In the genomic region with DNA sequence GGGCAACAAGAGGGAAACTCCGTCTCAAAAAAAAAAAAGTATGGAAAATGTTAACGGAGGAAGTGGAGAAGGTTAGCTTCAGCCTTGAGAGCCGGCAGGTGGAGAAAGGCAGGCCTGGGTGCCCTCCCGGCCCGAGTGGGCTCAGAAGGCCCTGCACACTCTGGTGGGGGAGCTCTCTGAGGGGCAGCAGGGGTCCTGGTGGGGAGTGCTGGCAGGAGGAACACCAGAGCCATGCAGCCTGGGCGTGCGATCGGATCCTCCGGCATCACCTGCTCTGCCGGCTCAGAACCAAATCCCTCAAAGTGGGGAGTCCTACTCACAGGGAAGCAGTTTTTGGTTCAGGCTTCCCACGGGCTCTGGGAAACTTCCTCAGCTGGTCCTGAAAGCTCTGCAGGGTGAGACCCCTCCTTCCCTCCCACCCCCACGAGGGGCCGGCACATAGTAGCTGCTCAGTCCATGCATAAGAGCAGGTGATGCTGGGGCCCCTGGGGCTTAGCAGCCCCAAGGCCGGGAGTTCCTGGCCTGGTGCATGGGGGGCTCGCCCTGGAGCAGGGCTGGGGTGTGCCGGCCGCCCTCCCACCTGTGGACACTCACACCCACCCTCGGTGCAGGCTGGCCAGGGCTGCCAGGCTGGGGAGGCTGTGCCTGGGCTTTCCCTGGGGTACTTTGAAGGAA, we compare ENCODE assay signal across 1 cellular context.
TF ChIP-seq lines count a peak whose summit lies in the region.

No MANE protein-coding gene starts in this region.

TF ChIP-seq in HepG2, 621 proteins besides CTCF, POLR2A, EP300 and RAD21 (continues in another document):
- no peak for TF ChIP-seq HOXA9 (CRISPR knock-in tag; IDR thresholded peaks at IDR 0.05; ENCODE audit: borderline replicate concordance)
- TF ChIP-seq, protein P1, sequence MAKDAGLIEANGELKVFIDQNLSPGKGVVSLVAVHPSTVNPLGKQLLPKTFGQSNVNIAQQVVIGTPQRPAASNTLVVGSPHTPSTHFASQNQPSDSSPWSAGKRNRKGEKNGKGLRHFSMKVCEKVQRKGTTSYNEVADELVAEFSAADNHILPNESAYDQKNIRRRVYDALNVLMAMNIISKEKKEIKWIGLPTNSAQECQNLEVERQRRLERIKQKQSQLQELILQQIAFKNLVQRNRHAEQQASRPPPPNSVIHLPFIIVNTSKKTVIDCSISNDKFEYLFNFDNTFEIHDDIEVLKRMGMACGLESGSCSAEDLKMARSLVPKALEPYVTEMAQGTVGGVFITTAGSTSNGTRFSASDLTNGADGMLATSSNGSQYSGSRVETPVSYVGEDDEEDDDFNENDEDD (CRISPR knock-in tag; IDR thresholded peaks at IDR 0.05; ENCODE audit: borderline replicate concordance): no peak
- peak; percentile 50 for TF ChIP-seq AGO2 (optimal IDR thresholded peaks at IDR 0.05; ENCODE audit: low read depth, low read length)
- TF ChIP-seq NFIC (IDR thresholded peaks at IDR 0.05; ENCODE audit: low read length): no peak
- TF ChIP-seq ZNF879 (CRISPR knock-in tag; IDR thresholded peaks at IDR 0.05): no peak
- no peak for TF ChIP-seq ZSCAN31 (CRISPR knock-in tag; IDR thresholded peaks at IDR 0.05; ENCODE audit: low read depth)
- TF ChIP-seq, protein P2, sequence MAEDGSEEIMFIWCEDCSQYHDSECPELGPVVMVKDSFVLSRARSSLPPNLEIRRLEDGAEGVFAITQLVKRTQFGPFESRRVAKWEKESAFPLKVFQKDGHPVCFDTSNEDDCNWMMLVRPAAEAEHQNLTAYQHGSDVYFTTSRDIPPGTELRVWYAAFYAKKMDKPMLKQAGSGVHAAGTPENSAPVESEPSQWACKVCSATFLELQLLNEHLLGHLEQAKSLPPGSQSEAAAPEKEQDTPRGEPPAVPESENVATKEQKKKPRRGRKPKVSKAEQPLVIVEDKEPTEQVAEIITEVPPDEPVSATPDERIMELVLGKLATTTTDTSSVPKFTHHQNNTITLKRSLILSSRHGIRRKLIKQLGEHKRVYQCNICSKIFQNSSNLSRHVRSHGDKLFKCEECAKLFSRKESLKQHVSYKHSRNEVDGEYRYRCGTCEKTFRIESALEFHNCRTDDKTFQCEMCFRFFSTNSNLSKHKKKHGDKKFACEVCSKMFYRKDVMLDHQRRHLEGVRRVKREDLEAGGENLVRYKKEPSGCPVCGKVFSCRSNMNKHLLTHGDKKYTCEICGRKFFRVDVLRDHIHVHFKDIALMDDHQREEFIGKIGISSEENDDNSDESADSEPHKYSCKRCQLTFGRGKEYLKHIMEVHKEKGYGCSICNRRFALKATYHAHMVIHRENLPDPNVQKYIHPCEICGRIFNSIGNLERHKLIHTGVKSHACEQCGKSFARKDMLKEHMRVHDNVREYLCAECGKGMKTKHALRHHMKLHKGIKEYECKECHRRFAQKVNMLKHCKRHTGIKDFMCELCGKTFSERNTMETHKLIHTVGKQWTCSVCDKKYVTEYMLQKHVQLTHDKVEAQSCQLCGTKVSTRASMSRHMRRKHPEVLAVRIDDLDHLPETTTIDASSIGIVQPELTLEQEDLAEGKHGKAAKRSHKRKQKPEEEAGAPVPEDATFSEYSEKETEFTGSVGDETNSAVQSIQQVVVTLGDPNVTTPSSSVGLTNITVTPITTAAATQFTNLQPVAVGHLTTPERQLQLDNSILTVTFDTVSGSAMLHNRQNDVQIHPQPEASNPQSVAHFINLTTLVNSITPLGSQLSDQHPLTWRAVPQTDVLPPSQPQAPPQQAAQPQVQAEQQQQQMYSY (CRISPR knock-in tag; IDR thresholded peaks at IDR 0.05): no peak
- TF ChIP-seq KLF6 (CRISPR knock-in tag; IDR thresholded peaks at IDR 0.05): no peak
- TF ChIP-seq ZFP90 (CRISPR knock-in tag; IDR thresholded peaks at IDR 0.05; ENCODE audit: borderline replicate concordance): no peak
- no peak for TF ChIP-seq FOXP1 (IDR thresholded peaks at IDR 0.05)
- TF ChIP-seq FOXP1 (CRISPR knock-in tag; IDR thresholded peaks at IDR 0.05): no peak
- TF ChIP-seq ZNF709 (CRISPR knock-in tag; IDR thresholded peaks at IDR 0.05): no peak
- no peak for TF ChIP-seq PAX8 (CRISPR knock-in tag; IDR thresholded peaks at IDR 0.05; ENCODE audit: borderline replicate concordance)
- TF ChIP-seq, protein P3, sequence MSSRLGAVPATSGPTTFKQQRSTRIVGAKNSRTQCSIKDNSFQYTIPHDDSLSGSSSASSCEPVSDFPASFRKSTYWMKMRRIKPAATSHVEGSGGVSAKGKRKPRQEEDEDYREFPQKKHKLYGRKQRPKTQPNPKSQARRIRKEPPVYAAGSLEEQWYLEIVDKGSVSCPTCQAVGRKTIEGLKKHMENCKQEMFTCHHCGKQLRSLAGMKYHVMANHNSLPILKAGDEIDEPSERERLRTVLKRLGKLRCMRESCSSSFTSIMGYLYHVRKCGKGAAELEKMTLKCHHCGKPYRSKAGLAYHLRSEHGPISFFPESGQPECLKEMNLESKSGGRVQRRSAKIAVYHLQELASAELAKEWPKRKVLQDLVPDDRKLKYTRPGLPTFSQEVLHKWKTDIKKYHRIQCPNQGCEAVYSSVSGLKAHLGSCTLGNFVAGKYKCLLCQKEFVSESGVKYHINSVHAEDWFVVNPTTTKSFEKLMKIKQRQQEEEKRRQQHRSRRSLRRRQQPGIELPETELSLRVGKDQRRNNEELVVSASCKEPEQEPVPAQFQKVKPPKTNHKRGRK (CRISPR knock-in tag; IDR thresholded peaks at IDR 0.05): no peak
- no peak for TF ChIP-seq RARA (CRISPR knock-in tag; IDR thresholded peaks at IDR 0.05)
- TF ChIP-seq MTF1 (CRISPR knock-in tag; IDR thresholded peaks at IDR 0.05): no peak
- no peak for TF ChIP-seq ELF3 (CRISPR knock-in tag; IDR thresholded peaks at IDR 0.05)
- no peak for TF ChIP-seq NR1H2 (CRISPR knock-in tag; IDR thresholded peaks at IDR 0.05; ENCODE audit: borderline replicate concordance, low read depth)
- TF ChIP-seq RFX3 (CRISPR knock-in tag; IDR thresholded peaks at IDR 0.05): no peak
- TF ChIP-seq, protein P4, sequence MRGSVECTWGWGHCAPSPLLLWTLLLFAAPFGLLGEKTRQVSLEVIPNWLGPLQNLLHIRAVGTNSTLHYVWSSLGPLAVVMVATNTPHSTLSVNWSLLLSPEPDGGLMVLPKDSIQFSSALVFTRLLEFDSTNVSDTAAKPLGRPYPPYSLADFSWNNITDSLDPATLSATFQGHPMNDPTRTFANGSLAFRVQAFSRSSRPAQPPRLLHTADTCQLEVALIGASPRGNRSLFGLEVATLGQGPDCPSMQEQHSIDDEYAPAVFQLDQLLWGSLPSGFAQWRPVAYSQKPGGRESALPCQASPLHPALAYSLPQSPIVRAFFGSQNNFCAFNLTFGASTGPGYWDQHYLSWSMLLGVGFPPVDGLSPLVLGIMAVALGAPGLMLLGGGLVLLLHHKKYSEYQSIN (CRISPR knock-in tag; IDR thresholded peaks at IDR 0.05; ENCODE audit: borderline replicate concordance): no peak
- TF ChIP-seq FIP1L1 (IDR thresholded peaks at IDR 0.05; ENCODE audit: borderline replicate concordance, insufficient read depth, low read depth, low read length): no peak
- TF ChIP-seq SUZ12 (IDR thresholded peaks at IDR 0.05; ENCODE audit: low read depth, low read length): no peak
- TF ChIP-seq, protein P5, sequence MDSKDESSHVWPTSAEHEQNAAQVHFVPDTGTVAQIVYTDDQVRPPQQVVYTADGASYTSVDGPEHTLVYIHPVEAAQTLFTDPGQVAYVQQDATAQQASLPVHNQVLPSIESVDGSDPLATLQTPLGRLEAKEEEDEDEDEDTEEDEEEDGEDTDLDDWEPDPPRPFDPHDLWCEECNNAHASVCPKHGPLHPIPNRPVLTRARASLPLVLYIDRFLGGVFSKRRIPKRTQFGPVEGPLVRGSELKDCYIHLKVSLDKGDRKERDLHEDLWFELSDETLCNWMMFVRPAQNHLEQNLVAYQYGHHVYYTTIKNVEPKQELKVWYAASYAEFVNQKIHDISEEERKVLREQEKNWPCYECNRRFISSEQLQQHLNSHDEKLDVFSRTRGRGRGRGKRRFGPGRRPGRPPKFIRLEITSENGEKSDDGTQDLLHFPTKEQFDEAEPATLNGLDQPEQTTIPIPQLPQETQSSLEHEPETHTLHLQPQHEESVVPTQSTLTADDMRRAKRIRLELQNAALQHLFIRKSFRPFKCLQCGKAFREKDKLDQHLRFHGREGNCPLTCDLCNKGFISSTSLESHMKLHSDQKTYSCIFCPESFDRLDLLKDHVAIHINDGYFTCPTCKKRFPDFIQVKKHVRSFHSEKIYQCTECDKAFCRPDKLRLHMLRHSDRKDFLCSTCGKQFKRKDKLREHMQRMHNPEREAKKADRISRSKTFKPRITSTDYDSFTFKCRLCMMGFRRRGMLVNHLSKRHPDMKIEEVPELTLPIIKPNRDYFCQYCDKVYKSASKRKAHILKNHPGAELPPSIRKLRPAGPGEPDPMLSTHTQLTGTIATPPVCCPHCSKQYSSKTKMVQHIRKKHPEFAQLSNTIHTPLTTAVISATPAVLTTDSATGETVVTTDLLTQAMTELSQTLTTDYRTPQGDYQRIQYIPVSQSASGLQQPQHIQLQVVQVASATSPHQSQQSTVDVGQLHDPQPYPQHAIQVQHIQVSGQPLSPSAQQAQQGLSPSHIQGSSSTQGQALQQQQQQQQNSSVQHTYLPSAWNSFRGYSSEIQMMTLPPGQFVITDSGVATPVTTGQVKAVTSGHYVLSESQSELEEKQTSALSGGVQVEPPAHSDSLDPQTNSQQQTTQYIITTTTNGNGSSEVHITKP (CRISPR knock-in tag; IDR thresholded peaks at IDR 0.05; ENCODE audit: low read depth): no peak
- 0 out of 2 replicates have a peak, but pooled peaks have one; percentile 10 for TF ChIP-seq ZNF563 (CRISPR knock-in tag; IDR thresholded peaks at IDR 0.05)
- no peak for TF ChIP-seq RARG (CRISPR knock-in tag; IDR thresholded peaks at IDR 0.05; ENCODE audit: low read depth)
- TF ChIP-seq, protein P6, sequence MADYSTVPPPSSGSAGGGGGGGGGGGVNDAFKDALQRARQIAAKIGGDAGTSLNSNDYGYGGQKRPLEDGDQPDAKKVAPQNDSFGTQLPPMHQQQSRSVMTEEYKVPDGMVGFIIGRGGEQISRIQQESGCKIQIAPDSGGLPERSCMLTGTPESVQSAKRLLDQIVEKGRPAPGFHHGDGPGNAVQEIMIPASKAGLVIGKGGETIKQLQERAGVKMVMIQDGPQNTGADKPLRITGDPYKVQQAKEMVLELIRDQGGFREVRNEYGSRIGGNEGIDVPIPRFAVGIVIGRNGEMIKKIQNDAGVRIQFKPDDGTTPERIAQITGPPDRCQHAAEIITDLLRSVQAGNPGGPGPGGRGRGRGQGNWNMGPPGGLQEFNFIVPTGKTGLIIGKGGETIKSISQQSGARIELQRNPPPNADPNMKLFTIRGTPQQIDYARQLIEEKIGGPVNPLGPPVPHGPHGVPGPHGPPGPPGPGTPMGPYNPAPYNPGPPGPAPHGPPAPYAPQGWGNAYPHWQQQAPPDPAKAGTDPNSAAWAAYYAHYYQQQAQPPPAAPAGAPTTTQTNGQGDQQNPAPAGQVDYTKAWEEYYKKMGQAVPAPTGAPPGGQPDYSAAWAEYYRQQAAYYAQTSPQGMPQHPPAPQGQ (CRISPR knock-in tag; IDR thresholded peaks at IDR 0.05; ENCODE audit: borderline replicate concordance): no peak
- TF ChIP-seq, protein P7, sequence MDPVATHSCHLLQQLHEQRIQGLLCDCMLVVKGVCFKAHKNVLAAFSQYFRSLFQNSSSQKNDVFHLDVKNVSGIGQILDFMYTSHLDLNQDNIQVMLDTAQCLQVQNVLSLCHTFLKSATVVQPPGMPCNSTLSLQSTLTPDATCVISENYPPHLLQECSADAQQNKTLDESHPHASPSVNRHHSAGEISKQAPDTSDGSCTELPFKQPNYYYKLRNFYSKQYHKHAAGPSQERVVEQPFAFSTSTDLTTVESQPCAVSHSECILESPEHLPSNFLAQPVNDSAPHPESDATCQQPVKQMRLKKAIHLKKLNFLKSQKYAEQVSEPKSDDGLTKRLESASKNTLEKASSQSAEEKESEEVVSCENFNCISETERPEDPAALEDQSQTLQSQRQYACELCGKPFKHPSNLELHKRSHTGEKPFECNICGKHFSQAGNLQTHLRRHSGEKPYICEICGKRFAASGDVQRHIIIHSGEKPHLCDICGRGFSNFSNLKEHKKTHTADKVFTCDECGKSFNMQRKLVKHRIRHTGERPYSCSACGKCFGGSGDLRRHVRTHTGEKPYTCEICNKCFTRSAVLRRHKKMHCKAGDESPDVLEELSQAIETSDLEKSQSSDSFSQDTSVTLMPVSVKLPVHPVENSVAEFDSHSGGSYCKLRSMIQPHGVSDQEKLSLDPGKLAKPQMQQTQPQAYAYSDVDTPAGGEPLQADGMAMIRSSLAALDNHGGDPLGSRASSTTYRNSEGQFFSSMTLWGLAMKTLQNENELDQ (CRISPR knock-in tag; IDR thresholded peaks at IDR 0.05; ENCODE audit: borderline replicate concordance): no peak
- TF ChIP-seq, protein P8, sequence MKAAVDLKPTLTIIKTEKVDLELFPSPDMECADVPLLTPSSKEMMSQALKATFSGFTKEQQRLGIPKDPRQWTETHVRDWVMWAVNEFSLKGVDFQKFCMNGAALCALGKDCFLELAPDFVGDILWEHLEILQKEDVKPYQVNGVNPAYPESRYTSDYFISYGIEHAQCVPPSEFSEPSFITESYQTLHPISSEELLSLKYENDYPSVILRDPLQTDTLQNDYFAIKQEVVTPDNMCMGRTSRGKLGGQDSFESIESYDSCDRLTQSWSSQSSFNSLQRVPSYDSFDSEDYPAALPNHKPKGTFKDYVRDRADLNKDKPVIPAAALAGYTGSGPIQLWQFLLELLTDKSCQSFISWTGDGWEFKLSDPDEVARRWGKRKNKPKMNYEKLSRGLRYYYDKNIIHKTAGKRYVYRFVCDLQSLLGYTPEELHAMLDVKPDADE (CRISPR knock-in tag; IDR thresholded peaks at IDR 0.05): no peak
- no peak for TF ChIP-seq ZFP62 (CRISPR knock-in tag; IDR thresholded peaks at IDR 0.05)
- TF ChIP-seq, protein P9, sequence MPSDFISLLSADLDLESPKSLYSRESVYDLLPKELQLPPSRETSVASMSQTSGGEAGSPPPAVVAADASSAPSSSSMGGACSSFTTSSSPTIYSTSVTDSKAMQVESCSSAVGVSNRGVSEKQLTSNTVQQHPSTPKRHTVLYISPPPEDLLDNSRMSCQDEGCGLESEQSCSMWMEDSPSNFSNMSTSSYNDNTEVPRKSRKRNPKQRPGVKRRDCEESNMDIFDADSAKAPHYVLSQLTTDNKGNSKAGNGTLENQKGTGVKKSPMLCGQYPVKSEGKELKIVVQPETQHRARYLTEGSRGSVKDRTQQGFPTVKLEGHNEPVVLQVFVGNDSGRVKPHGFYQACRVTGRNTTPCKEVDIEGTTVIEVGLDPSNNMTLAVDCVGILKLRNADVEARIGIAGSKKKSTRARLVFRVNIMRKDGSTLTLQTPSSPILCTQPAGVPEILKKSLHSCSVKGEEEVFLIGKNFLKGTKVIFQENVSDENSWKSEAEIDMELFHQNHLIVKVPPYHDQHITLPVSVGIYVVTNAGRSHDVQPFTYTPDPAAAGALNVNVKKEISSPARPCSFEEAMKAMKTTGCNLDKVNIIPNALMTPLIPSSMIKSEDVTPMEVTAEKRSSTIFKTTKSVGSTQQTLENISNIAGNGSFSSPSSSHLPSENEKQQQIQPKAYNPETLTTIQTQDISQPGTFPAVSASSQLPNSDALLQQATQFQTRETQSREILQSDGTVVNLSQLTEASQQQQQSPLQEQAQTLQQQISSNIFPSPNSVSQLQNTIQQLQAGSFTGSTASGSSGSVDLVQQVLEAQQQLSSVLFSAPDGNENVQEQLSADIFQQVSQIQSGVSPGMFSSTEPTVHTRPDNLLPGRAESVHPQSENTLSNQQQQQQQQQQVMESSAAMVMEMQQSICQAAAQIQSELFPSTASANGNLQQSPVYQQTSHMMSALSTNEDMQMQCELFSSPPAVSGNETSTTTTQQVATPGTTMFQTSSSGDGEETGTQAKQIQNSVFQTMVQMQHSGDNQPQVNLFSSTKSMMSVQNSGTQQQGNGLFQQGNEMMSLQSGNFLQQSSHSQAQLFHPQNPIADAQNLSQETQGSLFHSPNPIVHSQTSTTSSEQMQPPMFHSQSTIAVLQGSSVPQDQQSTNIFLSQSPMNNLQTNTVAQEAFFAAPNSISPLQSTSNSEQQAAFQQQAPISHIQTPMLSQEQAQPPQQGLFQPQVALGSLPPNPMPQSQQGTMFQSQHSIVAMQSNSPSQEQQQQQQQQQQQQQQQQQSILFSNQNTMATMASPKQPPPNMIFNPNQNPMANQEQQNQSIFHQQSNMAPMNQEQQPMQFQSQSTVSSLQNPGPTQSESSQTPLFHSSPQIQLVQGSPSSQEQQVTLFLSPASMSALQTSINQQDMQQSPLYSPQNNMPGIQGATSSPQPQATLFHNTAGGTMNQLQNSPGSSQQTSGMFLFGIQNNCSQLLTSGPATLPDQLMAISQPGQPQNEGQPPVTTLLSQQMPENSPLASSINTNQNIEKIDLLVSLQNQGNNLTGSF (CRISPR knock-in tag; IDR thresholded peaks at IDR 0.05): no peak
- TF ChIP-seq ZNF121 (CRISPR knock-in tag; IDR thresholded peaks at IDR 0.05): no peak
